In the genomic region with DNA sequence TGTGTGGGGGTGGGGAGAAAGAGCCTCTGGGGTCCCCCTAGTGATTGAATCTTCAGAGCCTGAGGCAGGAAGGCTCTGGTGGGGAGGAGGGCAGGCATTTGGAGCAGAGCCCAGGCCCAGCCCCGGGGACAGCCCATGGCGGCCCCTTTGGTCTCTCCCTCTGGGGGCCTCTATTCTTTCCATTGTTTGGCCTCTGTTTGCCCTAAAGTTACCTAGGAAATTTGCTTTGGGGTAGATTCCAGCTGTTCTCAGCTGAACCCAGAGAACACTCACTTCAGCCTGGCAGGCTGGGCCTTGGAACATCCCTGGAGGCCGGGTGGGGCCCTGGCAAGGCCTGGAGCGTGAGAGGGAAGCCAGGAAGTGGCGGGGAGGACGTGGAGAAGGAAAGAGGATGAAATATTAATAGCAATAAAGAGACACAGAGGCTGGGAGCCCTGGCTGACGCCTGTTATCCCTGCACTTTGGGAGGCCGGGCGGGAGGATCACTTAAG, we compare ENCODE assay signal across 10 cellular contexts. TPM values are rescaled to one million over a fixed set of nuclear protein-coding genes. Genes with fewer than 3 reads are reported as not detected.
A peak's percentile ranks its signal among the peaks of the same experiment; 100 is the strongest.
DNase-seq lines count a peak whose midpoint lies in the region; ATAC-seq and TF ChIP-seq lines count a peak whose summit lies in the region.
"Had no signal": no experiment of that assay in that cellular context is flagged by ENCODE, and none has a peak within 500 bp of the region (broad histone marks: within the 10 kb centered on the region; RNA-seq: fewer than 3 reads in every experiment).

No MANE protein-coding gene starts in this region.

- peak overlapping the region; percentile 48 for H3K9ac ChIP-seq in adipocyte (ENCODE audit: low read length)

- H3K27me3 ChIP-seq in adipocyte (replicated peaks; ENCODE audit: control insufficient read depth, insufficient read depth, low read length) (no peaks in the 10 kb centered on the region), heart left ventricle (no peaks in the 10 kb centered on the region), psoas muscle (ENCODE audit: insufficient read depth in 3 of 3, low read length in 2 of 3) (no peaks in the 10 kb centered on the region)

- H3K27ac ChIP-seq in heart left ventricle: peak overlapping the region; percentile 58 to 94 (median 84)
- peak overlapping the region; percentile 65 for H3K27ac ChIP-seq in psoas muscle
- H3K27ac ChIP-seq: epithelial cell of prostate had no signal

- ATAC-seq in heart left ventricle (peak; percentile 85 to 93 (median 92)), psoas muscle (peak; percentile 56 to 86 (median 80)), GM21825 (IDR thresholded peaks at IDR 0.05; ENCODE audit: unreplicated experiment) (no peak)

- TF ChIP-seq POLR2A in heart left ventricle (IDR thresholded peaks at IDR 0.05): no peak

- DNase-seq in COR-L47 (lab: John Stamatoyannopoulos, UW): peak; percentile 39
- DNase-seq in adipocyte (ENCODE audit: low read depth): peak; percentile 84
- peak; percentile 90 to 94 (median 92) for DNase-seq in heart left ventricle
- peak; percentile 89 to 94 for DNase-seq in psoas muscle
- DNase-seq in C1 segment of cervical spinal cord (lab: John Stamatoyannopoulos, UW): no peak
- no peak for DNase-seq in T-helper 1 cell
- DNase-seq in COLO668 (lab: John Stamatoyannopoulos, UW; ENCODE audit: unreplicated experiment): no peak
- DNase-seq: stimulated activated CD4-positive, alpha-beta T cell treated with anti-CD3 and anti-CD28 coated beads, Interleukin-12 subunit alpha, Interleukin-12 subunit beta, amount 100 ng/mL, for 4 hours had no signal

- no peaks in the 10 kb centered on the region for H3K36me3 ChIP-seq in adipocyte (ENCODE audit: control insufficient read depth, insufficient read depth, low read length, severe bottlenecking)
- H3K36me3 ChIP-seq in heart left ventricle: no peaks in the 10 kb centered on the region
- H3K36me3 ChIP-seq in psoas muscle (ENCODE audit: insufficient read depth in 1 of 2, low read depth in 1 of 2): no peaks in the 10 kb centered on the region

- no peaks in the 10 kb centered on the region for H3K9me3 ChIP-seq in adipocyte (ENCODE audit: control insufficient read depth, low read length)
- H3K9me3 ChIP-seq in heart left ventricle: no peaks in the 10 kb centered on the region
- no peaks in the 10 kb centered on the region for H3K9me3 ChIP-seq in psoas muscle

- H3K4me1 ChIP-seq in adipocyte (ENCODE audit: control insufficient read depth, insufficient read depth, low read length) (peaks cover 39% of the 10 kb centered on the region), heart left ventricle (peaks cover 2 to 51% (median 24%) of the 10 kb centered on the region in 12 donors), psoas muscle (no peaks in the 10 kb centered on the region)

- H3K4me3 ChIP-seq in adipocyte (ENCODE audit: low read length): no peak overlapping the region
- peak overlapping the region in 2 of 12 donors; percentile 1 to 8 for H3K4me3 ChIP-seq in heart left ventricle
- H3K4me3 ChIP-seq in psoas muscle: no peak overlapping the region

- WGBS in heart left ventricle, 4 donors: 30 to 49% (median 45%) methylated on average over 9 of the region's 9 CpGs
- 21 to 30% (median 26%) methylated on average over 9 of the region's 9 CpGs for WGBS in psoas muscle, 3 donors

- intact Hi-C loops in heart left ventricle (cut with DNase I) (no loop called here), psoas muscle (cut with DNase I) (no loop called here)

- peak in 4 of 12 donors; percentile 11 to 36 (median 30) for TF ChIP-seq CTCF in heart left ventricle (IDR thresholded peaks at IDR 0.05)
- TF ChIP-seq CTCF in psoas muscle (IDR thresholded peaks at IDR 0.05): no peak

RNA-seq across cellular contexts. Expression of gene A4GALT, which starts 22.9 kb away (rescaled TPM):
- 100 to 1,000 TPM in 2 of 9 donors, 10 to 100 TPM in 7; 30.7 to 127 (median 63.4) TPM for total RNA-seq in heart left ventricle
- 100 to 1,000 TPM in 1 of 2 donors, 10 to 100 TPM in 1; 91.7 to 230 TPM for polyA plus RNA-seq in heart left ventricle
- 10 to 100 TPM; 11.2 to 28.8 (median 18.3) TPM for total RNA-seq in psoas muscle
- 10 to 100 TPM in 2 of 3 donors, 1 to 10 TPM in 1; 6.5 to 24.7 (median 13.0) TPM for polyA plus RNA-seq in psoas muscle

Comparison
In these comparisons a context has a peak if more than half of its experiments do, and no peak if none do; other contexts are left out.
1. DNase-seq: peak in COR-L47 (single experiment), adipocyte (single experiment), heart left ventricle (5 of 5) and psoas muscle (2 of 2); none in C1 segment of cervical spinal cord (0 of 14), T-helper 1 cell (0 of 5) and COLO668 (single experiment).